ENCODE assay signal across 1 cellular context in genomic region chr10:26860026-26860541, GRCh38.
A peak's percentile ranks its signal among the peaks of the same experiment; 100 is the strongest.
TF ChIP-seq lines count a peak whose summit lies in the region.

No MANE protein-coding gene starts in this region.

TF ChIP-seq in K562, 482 proteins besides CTCF, POLR2A, EP300 and RAD21 (continued from another document and continues in another):
- TF ChIP-seq REST (CRISPR knock-in tag; IDR thresholded peaks at IDR 0.05; ENCODE audit: low read depth) (no peak), MXD1 (CRISPR knock-in tag; IDR thresholded peaks at IDR 0.05; ENCODE audit: borderline replicate concordance, poor library complexity, severe bottlenecking) (no peak), ZNF584 (CRISPR knock-in tag; IDR thresholded peaks at IDR 0.05; ENCODE audit: low read depth) (no peak), MYBL2 (IDR thresholded peaks at IDR 0.05; ENCODE audit: low read depth) (no peak), MYBL2 (CRISPR knock-in tag; IDR thresholded peaks at IDR 0.05; ENCODE audit: borderline replicate concordance) (no peak), NCOA4 (IDR thresholded peaks at IDR 0.05; ENCODE audit: partially characterized antibody) (no peak), RFX7 (CRISPR knock-in tag; IDR thresholded peaks at IDR 0.05) (no peak), HNRNPH1 (optimal IDR thresholded peaks at IDR 0.05; ENCODE audit: low read depth, low read length) (no peak), ZNF253 (CRISPR knock-in tag; conservative IDR thresholded peaks at IDR 0.05) (no peak), IFI16 (CRISPR knock-in tag; IDR thresholded peaks at IDR 0.05) (no peak), MLLT1 (IDR thresholded peaks at IDR 0.05) (0 out of 4 replicates have a peak, but pooled peaks have one; percentile 12 to 27), IRF9 (tag; IDR thresholded peaks at IDR 0.05) (no peak), CCNT2 (IDR thresholded peaks at IDR 0.05; ENCODE audit: borderline replicate concordance, extremely low read depth, insufficient read length, low read depth, low read length) (peak; percentile 28), SAFB2 (IDR thresholded peaks at IDR 0.05; ENCODE audit: borderline replicate concordance, low read depth, low read length, severe bottlenecking) (no peak), ZNF717 (CRISPR knock-in tag; IDR thresholded peaks at IDR 0.05) (no peak), ZNF146 (CRISPR knock-in tag; IDR thresholded peaks at IDR 0.05; ENCODE audit: unreplicated experiment) (no peak), FOXO4 (CRISPR knock-in tag; IDR thresholded peaks at IDR 0.05) (no peak), NR2F6 (CRISPR knock-in tag; IDR thresholded peaks at IDR 0.05) (no peak), SETDB1 (IDR thresholded peaks at IDR 0.05; ENCODE audit: low read length) (no peak), BRF1 (IDR thresholded peaks at IDR 0.05; ENCODE audit: borderline replicate concordance, extremely low read depth, insufficient read length) (no peak), ZNF174 (CRISPR knock-in tag; IDR thresholded peaks at IDR 0.05) (no peak), ZNF57 (CRISPR knock-in tag; IDR thresholded peaks at IDR 0.05) (no peak), SAP30 (IDR thresholded peaks at IDR 0.05; ENCODE audit: borderline replicate concordance, insufficient read depth, low read depth, low read length, poor library complexity, severe bottlenecking) (no peak), RBM14 (IDR thresholded peaks at IDR 0.05; ENCODE audit: borderline replicate concordance, insufficient read depth, low read depth, low read length) (no peak), BDP1 (IDR thresholded peaks at IDR 0.05; ENCODE audit: insufficient read depth, insufficient read length) (no peak), ZNF398 (CRISPR knock-in tag; IDR thresholded peaks at IDR 0.05) (no peak), PHTF2 (CRISPR knock-in tag; IDR thresholded peaks at IDR 0.05) (no peak), ELF4 (CRISPR knock-in tag; IDR thresholded peaks at IDR 0.05) (no peak), ZNF436 (CRISPR knock-in tag; IDR thresholded peaks at IDR 0.05) (no peak), HNRNPUL1 (IDR thresholded peaks at IDR 0.05; ENCODE audit: low read length) (no peak), NRF1 (conservative IDR thresholded peaks at IDR 0.05 in 1 of 2, IDR thresholded peaks at IDR 0.05 in 1 of 2) (no peak), TAF9B (IDR thresholded peaks at IDR 0.05; ENCODE audit: partially characterized antibody) (peak; percentile 7), ZNF583 (CRISPR knock-in tag; IDR thresholded peaks at IDR 0.05) (no peak), EGR1 (conservative IDR thresholded peaks at IDR 0.05) (peak; percentile 59; the same call in 1 of the 2 replicates), HMG20B (CRISPR knock-in tag; IDR thresholded peaks at IDR 0.05) (no peak), POLR2H (tag; IDR thresholded peaks at IDR 0.05; ENCODE audit: low read depth) (no peak), NONO (IDR thresholded peaks at IDR 0.05; ENCODE audit: low read depth in 2 of 2, low read length in 1 of 2) (no peak), ZNF696 (CRISPR knock-in tag; conservative IDR thresholded peaks at IDR 0.05) (no peak), PRPF4 (IDR thresholded peaks at IDR 0.05; ENCODE audit: insufficient read depth, low read depth, low read length, poor library complexity, severe bottlenecking) (no peak), DMBX1 (CRISPR knock-in tag; IDR thresholded peaks at IDR 0.05; ENCODE audit: borderline replicate concordance) (no peak), DNMT1 (IDR thresholded peaks at IDR 0.05) (no peak), HMGN3 (IDR thresholded peaks at IDR 0.05; ENCODE audit: borderline replicate concordance, extremely low read depth, insufficient read length, low read depth, low read length) (no peak), ZNF707 (CRISPR knock-in tag; conservative IDR thresholded peaks at IDR 0.05) (no peak), ZNF592 (IDR thresholded peaks at IDR 0.05) (no peak)
- TF ChIP-seq, protein P1, sequence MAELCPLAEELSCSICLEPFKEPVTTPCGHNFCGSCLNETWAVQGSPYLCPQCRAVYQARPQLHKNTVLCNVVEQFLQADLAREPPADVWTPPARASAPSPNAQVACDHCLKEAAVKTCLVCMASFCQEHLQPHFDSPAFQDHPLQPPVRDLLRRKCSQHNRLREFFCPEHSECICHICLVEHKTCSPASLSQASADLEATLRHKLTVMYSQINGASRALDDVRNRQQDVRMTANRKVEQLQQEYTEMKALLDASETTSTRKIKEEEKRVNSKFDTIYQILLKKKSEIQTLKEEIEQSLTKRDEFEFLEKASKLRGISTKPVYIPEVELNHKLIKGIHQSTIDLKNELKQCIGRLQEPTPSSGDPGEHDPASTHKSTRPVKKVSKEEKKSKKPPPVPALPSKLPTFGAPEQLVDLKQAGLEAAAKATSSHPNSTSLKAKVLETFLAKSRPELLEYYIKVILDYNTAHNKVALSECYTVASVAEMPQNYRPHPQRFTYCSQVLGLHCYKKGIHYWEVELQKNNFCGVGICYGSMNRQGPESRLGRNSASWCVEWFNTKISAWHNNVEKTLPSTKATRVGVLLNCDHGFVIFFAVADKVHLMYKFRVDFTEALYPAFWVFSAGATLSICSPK (IDR thresholded peaks at IDR 0.05; ENCODE audit: borderline replicate concordance) = no peak
- TF ChIP-seq, protein P2, sequence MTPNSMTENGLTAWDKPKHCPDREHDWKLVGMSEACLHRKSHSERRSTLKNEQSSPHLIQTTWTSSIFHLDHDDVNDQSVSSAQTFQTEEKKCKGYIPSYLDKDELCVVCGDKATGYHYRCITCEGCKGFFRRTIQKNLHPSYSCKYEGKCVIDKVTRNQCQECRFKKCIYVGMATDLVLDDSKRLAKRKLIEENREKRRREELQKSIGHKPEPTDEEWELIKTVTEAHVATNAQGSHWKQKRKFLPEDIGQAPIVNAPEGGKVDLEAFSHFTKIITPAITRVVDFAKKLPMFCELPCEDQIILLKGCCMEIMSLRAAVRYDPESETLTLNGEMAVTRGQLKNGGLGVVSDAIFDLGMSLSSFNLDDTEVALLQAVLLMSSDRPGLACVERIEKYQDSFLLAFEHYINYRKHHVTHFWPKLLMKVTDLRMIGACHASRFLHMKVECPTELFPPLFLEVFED (CRISPR knock-in tag; conservative IDR thresholded peaks at IDR 0.05) = no peak
- TF ChIP-seq, protein P3, sequence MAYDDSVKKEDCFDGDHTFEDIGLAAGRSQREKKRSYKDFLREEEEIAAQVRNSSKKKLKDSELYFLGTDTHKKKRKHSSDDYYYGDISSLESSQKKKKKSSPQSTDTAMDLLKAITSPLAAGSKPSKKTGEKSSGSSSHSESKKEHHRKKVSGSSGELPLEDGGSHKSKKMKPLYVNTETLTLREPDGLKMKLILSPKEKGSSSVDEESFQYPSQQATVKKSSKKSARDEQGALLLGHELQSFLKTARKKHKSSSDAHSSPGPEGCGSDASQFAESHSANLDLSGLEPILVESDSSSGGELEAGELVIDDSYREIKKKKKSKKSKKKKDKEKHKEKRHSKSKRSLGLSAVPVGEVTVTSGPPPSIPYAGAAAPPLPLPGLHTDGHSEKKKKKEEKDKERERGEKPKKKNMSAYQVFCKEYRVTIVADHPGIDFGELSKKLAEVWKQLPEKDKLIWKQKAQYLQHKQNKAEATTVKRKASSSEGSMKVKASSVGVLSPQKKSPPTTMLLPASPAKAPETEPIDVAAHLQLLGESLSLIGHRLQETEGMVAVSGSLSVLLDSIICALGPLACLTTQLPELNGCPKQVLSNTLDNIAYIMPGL (CRISPR knock-in tag; IDR thresholded peaks at IDR 0.05) = no peak; the same call in 1 of the 2 replicates
